Comparison of ENCODE assay signal across 18 cellular contexts in the genomic region with DNA sequence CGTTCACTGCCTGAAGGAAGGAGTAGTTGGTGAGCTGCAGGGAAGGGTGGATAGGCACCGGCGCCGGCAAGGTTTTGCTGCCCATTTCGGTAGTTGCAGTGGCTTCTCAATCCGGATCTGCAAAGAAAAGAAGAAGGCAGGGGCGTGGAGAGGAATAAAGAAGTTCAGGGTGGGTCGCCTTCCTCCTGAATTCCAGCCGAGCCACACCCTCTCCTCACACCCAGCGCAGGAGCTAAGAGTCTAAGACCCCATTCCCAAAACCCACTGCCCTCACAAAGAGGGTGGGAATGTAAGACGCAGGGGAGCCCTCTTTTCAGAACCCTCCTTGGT. TPM values are rescaled to one million over a fixed set of nuclear protein-coding genes. Genes with fewer than 3 reads are reported as not detected.
"Had no signal": no experiment of that assay in that cellular context is flagged by ENCODE, and none has a peak within 500 bp of the region (broad histone marks: within the 10 kb centered on the region; RNA-seq: fewer than 3 reads in every experiment).

No MANE protein-coding gene starts in this region.

- H3K9me3 ChIP-seq: adrenal gland, colonic mucosa had no signal

- H3K9me3 Mint-ChIP-seq: activated naive CD4-positive, alpha-beta T cell treated with anti-CD3 and anti-CD28 coated beads, Interleukin-2, amount 50 U/mL, for 24 hours; stimulated activated naive CD8-positive, alpha-beta T cell treated with anti-CD3 and anti-CD28 coated beads, Interleukin-15, Interleukin-2, amounts not matched to agents 100 ng/mL and 50 ng/mL, for 24 hours had no signal

- H3K4me3 Mint-ChIP-seq: activated naive CD4-positive, alpha-beta T cell treated with anti-CD3 and anti-CD28 coated beads, Interleukin-2, amount 50 U/mL, for 24 hours; stimulated activated naive CD8-positive, alpha-beta T cell treated with anti-CD3 and anti-CD28 coated beads, Interleukin-15, Interleukin-2, amounts not matched to agents 100 ng/mL and 50 ng/mL, for 24 hours had no signal

- DNase-seq: activated CD4-positive, alpha-beta T cell treated with anti-CD3 and anti-CD28 coated beads for 1 hour; activated CD8-positive, alpha-beta memory T cell treated with anti-CD3 and anti-CD28 coated beads for 24 hours; activated CD8-positive, alpha-beta memory T cell treated with anti-CD3 and anti-CD28 coated beads, Interleukin-2, amount 50 U/mL, for 48 hours; activated effector memory CD4-positive, alpha-beta T cell treated with anti-CD3 and anti-CD28 coated beads, Interleukin-2, amount 50 U/mL, for 16 hours; activated T-cell treated with anti-CD3 and anti-CD28 coated beads, Interleukin-2, amount 50 U/mL, for 48 hours; adrenal gland; caudate nucleus; colonic mucosa; erythroblast; left cardiac atrium; naive thymus-derived CD8-positive, alpha-beta T cell; occipital lobe; stimulated activated CD4-positive, alpha-beta T cell treated with anti-CD3 and anti-CD28 coated beads, Interleukin-12 subunit alpha, Interleukin-12 subunit beta, amount 100 ng/mL, for 4 hours; trophoblast cell had no signal

- H3K27ac ChIP-seq: adrenal gland, colonic mucosa, VCaP had no signal

- H3K36me3 ChIP-seq: adrenal gland, colonic mucosa had no signal

- H3K36me3 Mint-ChIP-seq: activated naive CD4-positive, alpha-beta T cell treated with anti-CD3 and anti-CD28 coated beads, Interleukin-2, amount 50 U/mL, for 24 hours had no signal

- H3K4me3 ChIP-seq: adrenal gland, colonic mucosa had no signal

- ATAC-seq: left cardiac atrium; naive thymus-derived CD8-positive, alpha-beta T cell had no signal

- H3K27ac Mint-ChIP-seq: activated naive CD4-positive, alpha-beta T cell treated with anti-CD3 and anti-CD28 coated beads, Interleukin-2, amount 50 U/mL, for 24 hours; stimulated activated naive CD8-positive, alpha-beta T cell treated with anti-CD3 and anti-CD28 coated beads, Interleukin-15, Interleukin-2, amounts not matched to agents 100 ng/mL and 50 ng/mL, for 24 hours had no signal

RNA-seq across cellular contexts. Expression of a gene that starts 4.7 kb away (rescaled TPM):
- total RNA-seq: naive thymus-derived CD8-positive, alpha-beta T cell; T-helper 1 cell treated with Interleukin-12 subunit alpha and Interleukin-12 subunit beta and Interleukin-4 antibody, amounts not matched to agents 30 ng/mL and 1 ng/mL, for 36 hours had no signal
- polyA plus RNA-seq: naive thymus-derived CD8-positive, alpha-beta T cell had no signal
